8 cellular contexts compared by ENCODE assay signal in genomic region chr18:13566941-13567762, GRCh38.
DNase-seq lines count a peak whose midpoint lies in the region; ATAC-seq and TF ChIP-seq lines count a peak whose summit lies in the region.

No MANE protein-coding gene starts in this region.

- H3K4me3 ChIP-seq in duodenal mucosa (ENCODE audit: low read depth in 1 of 2, low read length in 2 of 2), result no peak overlapping the region
- no peak overlapping the region for H3K4me3 ChIP-seq in psoas muscle

- H3K9me3 ChIP-seq in duodenal mucosa (ENCODE audit: control insufficient read depth in 1 of 2, low read length in 2 of 2), result no peaks in the 10 kb centered on the region
- no peaks in the 10 kb centered on the region for H3K9me3 ChIP-seq in psoas muscle

- ATAC-seq in GM18517 (IDR thresholded peaks at IDR 0.05; ENCODE audit: unreplicated experiment), result peak; percentile 64
- peak; percentile 44 for ATAC-seq in GM21825 (IDR thresholded peaks at IDR 0.05; ENCODE audit: unreplicated experiment)
- no peak for ATAC-seq in psoas muscle

- H3K4me1 ChIP-seq in duodenal mucosa (ENCODE audit: control insufficient read depth in 1 of 2, insufficient read depth in 2 of 2, low read length in 2 of 2) (peaks cover 0 to 9% of the 10 kb centered on the region in 2 donors), psoas muscle (peaks cover 20% of the 10 kb centered on the region)

- H3K27ac ChIP-seq in duodenal mucosa (ENCODE audit: low read depth, low read length) (peak overlapping the region; percentile 15), psoas muscle (no peak overlapping the region)

- H3K27me3 ChIP-seq in duodenal mucosa (ENCODE audit: control insufficient read depth in 1 of 2, insufficient read depth in 2 of 2, low read length in 2 of 2) (no peaks in the 10 kb centered on the region), psoas muscle (ENCODE audit: insufficient read depth in 3 of 3, low read length in 2 of 3) (no peaks in the 10 kb centered on the region)

- intact Hi-C loops in psoas muscle (cut with DNase I), result loop anchor here in 1 of 2 donors (10.0 kb wide), 1 partner anchor 48 kb away; no protein-coding TSS in a partner anchor

- no peak for TF ChIP-seq CTCF in psoas muscle (IDR thresholded peaks at IDR 0.05)

- 83 to 91% (median 83%) methylated on average over 18 of the region's 18 CpGs for WGBS in psoas muscle, 3 donors

- no peaks in the 10 kb centered on the region for H3K36me3 ChIP-seq in duodenal mucosa (ENCODE audit: control insufficient read depth in 1 of 2, insufficient read depth in 2 of 2, low read length in 2 of 2)
- no peaks in the 10 kb centered on the region for H3K36me3 ChIP-seq in psoas muscle (ENCODE audit: insufficient read depth in 1 of 2, low read depth in 1 of 2)

- DNase-seq in NAMALWA (ENCODE audit: low spot score) (peak; percentile 85), psoas muscle (peak; percentile 44 to 76), NCI-H748 treated with DMSO at 0.1 percent for 48 hours (lab: John Stamatoyannopoulos, UW) (no peak), HuH-7 (ENCODE audit: low spot score) (no peak), NCI-H2029 treated with DMSO at 0.1 percent for 48 hours (lab: John Stamatoyannopoulos, UW) (no peak)

- H3K9ac ChIP-seq in duodenal mucosa (ENCODE audit: low read depth in 1 of 2, low read length in 2 of 2), result no peak overlapping the region

Comparison
In these comparisons a context has a peak if more than half of its experiments do, and no peak if none do; other contexts are left out.
1. ATAC-seq: peak in GM18517 (single experiment) and GM21825 (single experiment); none in psoas muscle (0 of 4).
2. DNase-seq: peak in NAMALWA (single experiment) and psoas muscle (2 of 2); none in NCI-H748 treated with DMSO at 0.1 percent for 48 hours (single experiment), HuH-7 (single experiment) and NCI-H2029 treated with DMSO at 0.1 percent for 48 hours (single experiment).